1 cellular context compared by ENCODE assay signal in genomic region chr10:110639046-110639445, GRCh38. TPM values are rescaled to one million over a fixed set of nuclear protein-coding genes. Genes with fewer than 3 reads are reported as not detected.
"Had no signal": no experiment of that assay in that cellular context is flagged by ENCODE, and none has a peak within 500 bp of the region (broad histone marks: within the 10 kb centered on the region; RNA-seq: fewer than 3 reads in every experiment).

No MANE protein-coding gene starts in this region.

RNA-seq across cellular contexts. Expression of gene RBM20, which starts 5.1 kb away (rescaled TPM):
- total RNA-seq: osteoblast had no signal
